19 cellular contexts compared by ENCODE assay signal in the genomic region with DNA sequence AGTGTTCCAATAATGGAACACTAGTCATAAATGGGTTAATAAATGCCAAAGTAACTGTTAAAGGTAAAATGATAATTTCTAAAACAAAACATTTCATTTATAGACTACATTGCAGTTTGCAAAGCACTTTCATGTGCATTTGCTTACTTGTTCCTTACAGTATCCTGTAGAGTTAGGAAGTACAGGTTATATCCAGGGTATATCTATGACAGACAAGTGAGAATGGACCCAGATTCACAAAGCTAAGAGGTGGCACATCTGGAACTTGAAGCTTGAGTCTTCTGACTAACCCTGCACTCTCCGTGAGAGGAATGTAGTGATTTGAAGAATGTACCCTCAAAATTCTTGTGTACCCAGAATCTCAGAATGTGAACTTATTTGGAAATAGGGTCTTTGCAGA.
DNase-seq lines count a peak whose midpoint lies in the region; ATAC-seq, FAIRE-seq and TF ChIP-seq lines count a peak whose summit lies in the region.
"Had no signal": no experiment of that assay in that cellular context is flagged by ENCODE, and none has a peak within 500 bp of the region (broad histone marks: within the 10 kb centered on the region; RNA-seq: fewer than 3 reads in every experiment).

No MANE protein-coding gene starts in this region.

- H3K4me3 ChIP-seq in HepG2 (replicated peaks in 1 of 3; ENCODE audit: insufficient read depth in 1 of 3, low read depth in 2 of 3, low read length in 3 of 3) (no peak overlapping the region), right lobe of liver (no peak overlapping the region), astrocyte (ENCODE audit: insufficient read depth, low read depth, low read length) (no peak overlapping the region)
- H3K4me3 ChIP-seq: A549; BLaER1 treated with 17β-estradiol and CSF1 and Interleukin-3, amounts not matched to agents 10 nM and 100 nM had no signal

- no peak for TF ChIP-seq POLR2A in HepG2 (IDR thresholded peaks at IDR 0.05; ENCODE audit: insufficient read depth in 1 of 2, low read depth in 2 of 2, low read length in 2 of 2)
- no peak for TF ChIP-seq POLR2A in right lobe of liver (IDR thresholded peaks at IDR 0.05)

- H3K9me3 ChIP-seq in HepG2 (ENCODE audit: low read length) = no peaks in the 10 kb centered on the region
- no peaks in the 10 kb centered on the region for H3K9me3 ChIP-seq in right lobe of liver
- H3K9me3 ChIP-seq in astrocyte (ENCODE audit: insufficient read depth, low read depth, low read length) = no peaks in the 10 kb centered on the region
- H3K9me3 ChIP-seq: A549, Caco-2 had no signal

- no peaks in the 10 kb centered on the region for H3K36me3 ChIP-seq in HepG2 (replicated peaks in 1 of 2; ENCODE audit: control insufficient read depth in 1 of 2, insufficient read depth in 2 of 2, low read length in 2 of 2)
- H3K36me3 ChIP-seq in right lobe of liver = no peaks in the 10 kb centered on the region
- H3K36me3 ChIP-seq in astrocyte (ENCODE audit: insufficient read depth, low read length) = no peaks in the 10 kb centered on the region

- peaks cover 9% of the 10 kb centered on the region for H3K36me3 Mint-ChIP-seq in astrocyte (ENCODE audit: low read depth, unreplicated experiment)

- no peaks in the 10 kb centered on the region for H4K20me1 ChIP-seq in HepG2 (ENCODE audit: insufficient read depth, low read length)
- H4K20me1 ChIP-seq in astrocyte (ENCODE audit: insufficient read depth, low read length) = no peaks in the 10 kb centered on the region
- H4K20me1 ChIP-seq: BLaER1 treated with 17β-estradiol and CSF1 and Interleukin-3, amounts not matched to agents 10 nM and 100 nM had no signal

- H3K27ac Mint-ChIP-seq in astrocyte (ENCODE audit: unreplicated experiment) = no peak overlapping the region
- H3K27ac Mint-ChIP-seq: B cell; CD4-positive, alpha-beta T cell; CD8-positive, alpha-beta T cell had no signal

- H3K4me1 Mint-ChIP-seq in astrocyte (ENCODE audit: low read depth, unreplicated experiment) = no peaks in the 10 kb centered on the region
- H3K4me1 Mint-ChIP-seq: B cell had no signal

- CTCF ChIA-PET in HepG2 (lab: Yijun Ruan, JAX; ENCODE audit: low intra/inter-chr PET ratio, low total read pairs) = no interaction called here

- no TSS peak for BruUV-seq in HepG2 (replicated peaks; lab: Mats Ljungman, UMichigan)

- peaks cover 8% of the 10 kb centered on the region for H3K9me3 Mint-ChIP-seq in astrocyte (ENCODE audit: unreplicated experiment)

- no peaks in the 10 kb centered on the region for H3K27me3 Mint-ChIP-seq in astrocyte (ENCODE audit: low read depth, unreplicated experiment)
- H3K27me3 Mint-ChIP-seq: B cell; CD4-positive, alpha-beta T cell had no signal

- ATAC-seq in HepG2 = no peak
- no peak for ATAC-seq in right lobe of liver
- no peak for ATAC-seq in HG03025 (IDR thresholded peaks at IDR 0.05; ENCODE audit: low FRiP score, unreplicated experiment)
- no peak for ATAC-seq in GM18517 (IDR thresholded peaks at IDR 0.05; ENCODE audit: unreplicated experiment)
- ATAC-seq: A549; CD8-positive, alpha-beta T cell had no signal

- TF ChIP-seq EP300 in HepG2 (IDR thresholded peaks at IDR 0.05; ENCODE audit: low read depth in 2 of 2, low read length in 2 of 2) = no peak
- no peak for TF ChIP-seq EP300 in HepG2 (CRISPR knock-in tag; IDR thresholded peaks at IDR 0.05; ENCODE audit: borderline replicate concordance)

- no peak overlapping the region for H2AFZ ChIP-seq in HepG2 (ENCODE audit: low read length)
- H2AFZ ChIP-seq in astrocyte (ENCODE audit: low read depth, low read length) = no peak overlapping the region

- H3K27me3 ChIP-seq in HepG2 (ENCODE audit: control insufficient read depth in 1 of 2, insufficient read depth in 2 of 2, low read length in 2 of 2) = no peaks in the 10 kb centered on the region
- H3K27me3 ChIP-seq in right lobe of liver = no peaks in the 10 kb centered on the region
- H3K27me3 ChIP-seq in astrocyte (ENCODE audit: insufficient read depth, low read length) = no peaks in the 10 kb centered on the region
- H3K27me3 ChIP-seq: BLaER1 treated with 17β-estradiol and CSF1 and Interleukin-3, amounts not matched to agents 10 nM and 100 nM had no signal

- H3K4me3 Mint-ChIP-seq in astrocyte (ENCODE audit: unreplicated experiment) = no peak overlapping the region
- H3K4me3 Mint-ChIP-seq: B cell; CD4-positive, alpha-beta T cell; CD8-positive, alpha-beta T cell had no signal

- H3K79me2 ChIP-seq in HepG2 (ENCODE audit: insufficient read depth, low read length) (no peaks in the 10 kb centered on the region), astrocyte (ENCODE audit: insufficient read depth, low read length) (no peaks in the 10 kb centered on the region)

- intact Hi-C loops in HepG2 (cut with micrococcal nuclease; ENCODE audit: unreplicated experiment) = no loop called here
- intact Hi-C loops in right lobe of liver (cut with DNase I) = no loop called here

- 100% methylated on average over 1 of the region's 1 CpG for WGBS in HepG2 (ENCODE audit: low lambda C conversion rate)
- WGBS in right lobe of liver (ENCODE audit: insufficient coverage, low coverage, low lambda C conversion rate, missing lambda C conversion rate) = 100% methylated on average over 1 of the region's 1 CpG

- no peak for DNase-seq in HepG2 (ENCODE audit: low spot score)
- no peak for DNase-seq in right lobe of liver
- DNase-seq in astrocyte (ENCODE audit: low read depth) = no peak
- DNase-seq: AML-193; Caco-2; Calu3; CD4-positive, alpha-beta T cell; CD8-positive, alpha-beta T cell; DMS79 treated with DMSO at 0.1 percent for 48 hours; GF-D8 had no signal

- FAIRE-seq in HepG2 (lab: Jason Lieb, UNC) = no peak
- peak; percentile 5 for FAIRE-seq in astrocyte (lab: Jason Lieb, UNC)
- FAIRE-seq: D721Med, GM12891 had no signal

- no peak overlapping the region for H3K9ac ChIP-seq in HepG2 (ENCODE audit: insufficient read depth, low read depth, low read length)
- no peak overlapping the region for H3K9ac ChIP-seq in astrocyte (ENCODE audit: low read length)
- H3K9ac ChIP-seq: BLaER1 treated with 17β-estradiol and CSF1 and Interleukin-3, amounts not matched to agents 10 nM and 100 nM had no signal

- in situ Hi-C loops in HepG2 (cut with HindIII; ENCODE audit: extremely low pct_ligation_motif_present, low pct_unique_long_range_greater_than_20kb) = no loop called here

- POLR2A ChIA-PET in HepG2 (lab: Yijun Ruan, JAX) = no interaction called here

- H3K4me2 ChIP-seq in HepG2 (ENCODE audit: low read depth, low read length) (no peak overlapping the region), astrocyte (ENCODE audit: low read length) (no peak overlapping the region)
- H3K4me2 ChIP-seq: A549 had no signal

- H3K27ac ChIP-seq in HepG2 (ENCODE audit: extremely low read length, insufficient read depth, low read length) = no peak overlapping the region
- no peak overlapping the region for H3K27ac ChIP-seq in right lobe of liver
- no peak overlapping the region for H3K27ac ChIP-seq in astrocyte (ENCODE audit: low read depth, low read length)
- H3K27ac ChIP-seq: 22Rv1, A549, C4-2B had no signal

- TF ChIP-seq CTCF in HepG2 (CRISPR knock-in tag; IDR thresholded peaks at IDR 0.05) (no peak), right lobe of liver (IDR thresholded peaks at IDR 0.05) (no peak), astrocyte (IDR thresholded peaks at IDR 0.05; ENCODE audit: insufficient read depth, low read depth, low read length) (no peak)

- no peak for TF ChIP-seq RAD21 in HepG2 (CRISPR knock-in tag; IDR thresholded peaks at IDR 0.05)

- H3K4me1 ChIP-seq in HepG2 (ENCODE audit: insufficient read depth, low read length) (no peaks in the 10 kb centered on the region), right lobe of liver (no peaks in the 10 kb centered on the region), astrocyte (ENCODE audit: insufficient read depth, low read length) (no peaks in the 10 kb centered on the region)
- H3K4me1 ChIP-seq: A549, Caco-2 had no signal

TF ChIP-seq in HepG2, 621 proteins besides CTCF, POLR2A, EP300 and RAD21:
- TF ChIP-seq GTF3A (CRISPR knock-in tag; conservative IDR thresholded peaks at IDR 0.05) (no peak), CREM (IDR thresholded peaks at IDR 0.05) (no peak), CREM (CRISPR knock-in tag; IDR thresholded peaks at IDR 0.05) (no peak), CENPX (CRISPR knock-in tag; IDR thresholded peaks at IDR 0.05) (no peak), ZNF317 (CRISPR knock-in tag; IDR thresholded peaks at IDR 0.05) (peak; percentile 96)
- TF ChIP-seq, protein P1, sequence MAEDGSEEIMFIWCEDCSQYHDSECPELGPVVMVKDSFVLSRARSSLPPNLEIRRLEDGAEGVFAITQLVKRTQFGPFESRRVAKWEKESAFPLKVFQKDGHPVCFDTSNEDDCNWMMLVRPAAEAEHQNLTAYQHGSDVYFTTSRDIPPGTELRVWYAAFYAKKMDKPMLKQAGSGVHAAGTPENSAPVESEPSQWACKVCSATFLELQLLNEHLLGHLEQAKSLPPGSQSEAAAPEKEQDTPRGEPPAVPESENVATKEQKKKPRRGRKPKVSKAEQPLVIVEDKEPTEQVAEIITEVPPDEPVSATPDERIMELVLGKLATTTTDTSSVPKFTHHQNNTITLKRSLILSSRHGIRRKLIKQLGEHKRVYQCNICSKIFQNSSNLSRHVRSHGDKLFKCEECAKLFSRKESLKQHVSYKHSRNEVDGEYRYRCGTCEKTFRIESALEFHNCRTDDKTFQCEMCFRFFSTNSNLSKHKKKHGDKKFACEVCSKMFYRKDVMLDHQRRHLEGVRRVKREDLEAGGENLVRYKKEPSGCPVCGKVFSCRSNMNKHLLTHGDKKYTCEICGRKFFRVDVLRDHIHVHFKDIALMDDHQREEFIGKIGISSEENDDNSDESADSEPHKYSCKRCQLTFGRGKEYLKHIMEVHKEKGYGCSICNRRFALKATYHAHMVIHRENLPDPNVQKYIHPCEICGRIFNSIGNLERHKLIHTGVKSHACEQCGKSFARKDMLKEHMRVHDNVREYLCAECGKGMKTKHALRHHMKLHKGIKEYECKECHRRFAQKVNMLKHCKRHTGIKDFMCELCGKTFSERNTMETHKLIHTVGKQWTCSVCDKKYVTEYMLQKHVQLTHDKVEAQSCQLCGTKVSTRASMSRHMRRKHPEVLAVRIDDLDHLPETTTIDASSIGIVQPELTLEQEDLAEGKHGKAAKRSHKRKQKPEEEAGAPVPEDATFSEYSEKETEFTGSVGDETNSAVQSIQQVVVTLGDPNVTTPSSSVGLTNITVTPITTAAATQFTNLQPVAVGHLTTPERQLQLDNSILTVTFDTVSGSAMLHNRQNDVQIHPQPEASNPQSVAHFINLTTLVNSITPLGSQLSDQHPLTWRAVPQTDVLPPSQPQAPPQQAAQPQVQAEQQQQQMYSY (CRISPR knock-in tag; IDR thresholded peaks at IDR 0.05) = no peak
